ENCODE assay signal across 34 cellular contexts in genomic region chr5:164098979-164099378, GRCh38.
"Had no signal": no experiment of that assay in that cellular context is flagged by ENCODE, and none has a peak within 500 bp of the region (broad histone marks: within the 10 kb centered on the region; RNA-seq: fewer than 3 reads in every experiment).

No MANE protein-coding gene starts in this region.

- H3K27ac Mint-ChIP-seq: activated CD4-positive, alpha-beta memory T cell treated with anti-CD3 and anti-CD28 coated beads for 36 hours; activated CD4-positive, alpha-beta T cell treated with anti-CD3 and anti-CD28 coated beads for 36 hours; activated CD4-positive, alpha-beta T cell treated with anti-CD3 and anti-CD28 coated beads, Interleukin-2, amount 10 ng/mL, durations not matched to agents 24 days and 14 days; activated CD8-positive, alpha-beta memory T cell treated with anti-CD3 and anti-CD28 coated beads, Interleukin-2, amount 10 ng/mL, durations not matched to agents 7 days and 5 days; activated CD8-positive, alpha-beta T cell treated with anti-CD3 and anti-CD28 coated beads, Interleukin-2, amount 10 ng/mL, durations not matched to agents 7 days and 5 days; activated naive CD4-positive, alpha-beta T cell treated with anti-CD3 and anti-CD28 coated beads for 36 hours; activated naive CD4-positive, alpha-beta T cell treated with anti-CD3 and anti-CD28 coated beads, Interleukin-2, amount 50 U/mL, for 24 hours; activated naive CD8-positive, alpha-beta T cell treated with anti-CD3 and anti-CD28 coated beads for 36 hours; activated naive CD8-positive, alpha-beta T cell treated with anti-CD3 and anti-CD28 coated beads, Interleukin-2, amount 50 U/mL, for 24 hours; activated T-helper 1 cell treated with anti-CD3 and anti-CD28 coated beads, Interleukin-12 subunit alpha, Interleukin-12 subunit beta, Interleukin-2, Interleukin-4 antibody, amounts not matched to agents 30 ng/mL and 10 ng/mL and 1 ng/mL, durations not matched to agents 14 hours and 24 hours and 36 hours; activated T-helper 2 cell treated with anti-CD3 and anti-CD28 coated beads, Interferon-gamma antibody, Interleukin-2, Interleukin-4, amounts not matched to agents 10 μg/mL and 5 μg/mL and 100 μg/mL, durations not matched to agents 14 hours and 24 hours and 36 hours; effector memory CD8-positive, alpha-beta T cell; T-helper 17 cell; T-helper 2 cell treated with Interferon-gamma antibody and Interleukin-4, amounts not matched to agents 5 μg/mL and 100 μg/mL, for 36 hours had no signal

- DNase-seq: activated CD4-positive, alpha-beta memory T cell treated with anti-CD3 and anti-CD28 coated beads for 36 hours; activated CD4-positive, alpha-beta T cell treated with anti-CD3 and anti-CD28 coated beads for 36 hours; activated CD4-positive, alpha-beta T cell treated with anti-CD3 and anti-CD28 coated beads, Interleukin-2, amount 10 ng/mL, durations not matched to agents 24 days and 14 days; activated CD4-positive, CD25-positive, alpha-beta regulatory T cell; activated CD4-positive, CD25-positive, alpha-beta regulatory T cell treated with anti-CD3 and anti-CD28 coated beads, Interleukin-2, amount 50 U/mL, for 72 hours; activated CD8-positive, alpha-beta memory T cell treated with anti-CD3 and anti-CD28 coated beads, Interleukin-2, amount 10 ng/mL, durations not matched to agents 7 days and 5 days; activated CD8-positive, alpha-beta memory T cell treated with anti-CD3 and anti-CD28 coated beads, Interleukin-2, amount 50 U/mL, for 4 hours; activated CD8-positive, alpha-beta T cell treated with anti-CD3 and anti-CD28 coated beads, Interleukin-2, amount 10 ng/mL, durations not matched to agents 7 days and 5 days; activated effector memory CD4-positive, alpha-beta T cell treated with anti-CD3 and anti-CD28 coated beads, Interleukin-2, amount 50 U/mL, for 16 hours; activated naive CD4-positive, alpha-beta T cell treated with anti-CD3 and anti-CD28 coated beads for 36 hours; activated naive CD8-positive, alpha-beta T cell treated with anti-CD3 and anti-CD28 coated beads for 36 hours; activated naive CD8-positive, alpha-beta T cell treated with anti-CD3 and anti-CD28 coated beads, Interleukin-2, amount 50 U/mL, for 24 hours; activated T-cell treated with anti-CD3 and anti-CD28 coated beads, Interleukin-2, amount 50 U/mL, for 1 hour; activated T-cell treated with anti-CD3 and anti-CD28 coated beads, Interleukin-2, amount 50 U/mL, for 48 hours; adrenal gland; amygdala; aorta; body of pancreas; caudate nucleus; cortex of kidney; dermis blood vessel endothelial cell; effector CD4-positive, alpha-beta T cell; effector memory CD8-positive, alpha-beta T cell; foreskin keratinocyte; gastrocnemius medialis; glutamatergic neuron; T-helper 1 cell; T-helper 17 cell; T1000 had no signal

- H3K9me3 ChIP-seq: adrenal gland, body of pancreas, gastrocnemius medialis had no signal

- H3K4me3 Mint-ChIP-seq: activated CD4-positive, alpha-beta memory T cell treated with anti-CD3 and anti-CD28 coated beads for 36 hours; activated CD4-positive, alpha-beta T cell treated with anti-CD3 and anti-CD28 coated beads for 36 hours; activated CD4-positive, alpha-beta T cell treated with anti-CD3 and anti-CD28 coated beads, Interleukin-2, amount 10 ng/mL, durations not matched to agents 24 days and 14 days; activated CD8-positive, alpha-beta memory T cell treated with anti-CD3 and anti-CD28 coated beads, Interleukin-2, amount 10 ng/mL, durations not matched to agents 7 days and 5 days; activated CD8-positive, alpha-beta T cell treated with anti-CD3 and anti-CD28 coated beads, Interleukin-2, amount 10 ng/mL, durations not matched to agents 7 days and 5 days; activated naive CD4-positive, alpha-beta T cell treated with anti-CD3 and anti-CD28 coated beads for 36 hours; activated naive CD4-positive, alpha-beta T cell treated with anti-CD3 and anti-CD28 coated beads, Interleukin-2, amount 50 U/mL, for 24 hours; activated naive CD8-positive, alpha-beta T cell treated with anti-CD3 and anti-CD28 coated beads for 36 hours; activated naive CD8-positive, alpha-beta T cell treated with anti-CD3 and anti-CD28 coated beads, Interleukin-2, amount 50 U/mL, for 24 hours; activated T-helper 1 cell treated with anti-CD3 and anti-CD28 coated beads, Interleukin-12 subunit alpha, Interleukin-12 subunit beta, Interleukin-2, Interleukin-4 antibody, amounts not matched to agents 30 ng/mL and 10 ng/mL and 1 ng/mL, durations not matched to agents 14 hours and 24 hours and 36 hours; effector memory CD8-positive, alpha-beta T cell; T-helper 17 cell; T-helper 2 cell treated with Interferon-gamma antibody and Interleukin-4, amounts not matched to agents 5 μg/mL and 100 μg/mL, for 36 hours had no signal

- H3K4me1 Mint-ChIP-seq: activated CD4-positive, alpha-beta T cell treated with anti-CD3 and anti-CD28 coated beads for 36 hours; activated CD4-positive, alpha-beta T cell treated with anti-CD3 and anti-CD28 coated beads, Interleukin-2, amount 10 ng/mL, durations not matched to agents 24 days and 14 days; activated CD8-positive, alpha-beta memory T cell treated with anti-CD3 and anti-CD28 coated beads, Interleukin-2, amount 10 ng/mL, durations not matched to agents 7 days and 5 days; activated naive CD4-positive, alpha-beta T cell treated with anti-CD3 and anti-CD28 coated beads, Interleukin-2, amount 50 U/mL, for 24 hours; activated naive CD8-positive, alpha-beta T cell treated with anti-CD3 and anti-CD28 coated beads for 36 hours; activated naive CD8-positive, alpha-beta T cell treated with anti-CD3 and anti-CD28 coated beads, Interleukin-2, amount 50 U/mL, for 24 hours; T-helper 17 cell had no signal

- H3K9me3 Mint-ChIP-seq: activated CD4-positive, alpha-beta memory T cell treated with anti-CD3 and anti-CD28 coated beads for 36 hours; activated CD4-positive, alpha-beta T cell treated with anti-CD3 and anti-CD28 coated beads, Interleukin-2, amount 10 ng/mL, durations not matched to agents 24 days and 14 days; activated naive CD4-positive, alpha-beta T cell treated with anti-CD3 and anti-CD28 coated beads for 36 hours; activated naive CD4-positive, alpha-beta T cell treated with anti-CD3 and anti-CD28 coated beads, Interleukin-2, amount 50 U/mL, for 24 hours; activated naive CD8-positive, alpha-beta T cell treated with anti-CD3 and anti-CD28 coated beads for 36 hours; activated T-helper 1 cell treated with anti-CD3 and anti-CD28 coated beads, Interleukin-12 subunit alpha, Interleukin-12 subunit beta, Interleukin-2, Interleukin-4 antibody, amounts not matched to agents 30 ng/mL and 10 ng/mL and 1 ng/mL, durations not matched to agents 14 hours and 24 hours and 36 hours; activated T-helper 2 cell treated with anti-CD3 and anti-CD28 coated beads, Interferon-gamma antibody, Interleukin-2, Interleukin-4, amounts not matched to agents 10 μg/mL and 5 μg/mL and 100 μg/mL, durations not matched to agents 14 hours and 24 hours and 36 hours; T-helper 2 cell treated with Interferon-gamma antibody and Interleukin-4, amounts not matched to agents 5 μg/mL and 100 μg/mL, for 36 hours had no signal

- H3K27ac ChIP-seq: adrenal gland, body of pancreas, gastrocnemius medialis had no signal

- ATAC-seq: activated CD4-positive, alpha-beta T cell treated with anti-CD3 and anti-CD28 coated beads for 36 hours; activated CD8-positive, alpha-beta memory T cell treated with anti-CD3 and anti-CD28 coated beads, Interleukin-2, amount 10 ng/mL, durations not matched to agents 7 days and 5 days; activated CD8-positive, alpha-beta T cell treated with anti-CD3 and anti-CD28 coated beads, Interleukin-2, amount 10 ng/mL, durations not matched to agents 7 days and 5 days; activated naive CD8-positive, alpha-beta T cell treated with anti-CD3 and anti-CD28 coated beads, Interleukin-2, amount 50 U/mL, for 24 hours; body of pancreas; effector memory CD8-positive, alpha-beta T cell; esophagus mucosa; foreskin keratinocyte; gastrocnemius medialis; T-helper 17 cell had no signal

- H3K4me3 ChIP-seq: adrenal gland, body of pancreas, gastrocnemius medialis had no signal

- H3K36me3 ChIP-seq: adrenal gland, gastrocnemius medialis had no signal

- H3K27me3 ChIP-seq: adrenal gland, body of pancreas, foreskin keratinocyte, gastrocnemius medialis had no signal

- H3K4me1 ChIP-seq: adrenal gland, body of pancreas, foreskin keratinocyte, gastrocnemius medialis had no signal

- H3K36me3 Mint-ChIP-seq: activated CD4-positive, alpha-beta memory T cell treated with anti-CD3 and anti-CD28 coated beads for 36 hours; activated CD8-positive, alpha-beta memory T cell treated with anti-CD3 and anti-CD28 coated beads, Interleukin-2, amount 10 ng/mL, durations not matched to agents 7 days and 5 days; activated naive CD4-positive, alpha-beta T cell treated with anti-CD3 and anti-CD28 coated beads, Interleukin-2, amount 50 U/mL, for 24 hours; activated naive CD8-positive, alpha-beta T cell treated with anti-CD3 and anti-CD28 coated beads for 36 hours had no signal
